Comparison of ENCODE assay signal across 8 cellular contexts in the genomic region with DNA sequence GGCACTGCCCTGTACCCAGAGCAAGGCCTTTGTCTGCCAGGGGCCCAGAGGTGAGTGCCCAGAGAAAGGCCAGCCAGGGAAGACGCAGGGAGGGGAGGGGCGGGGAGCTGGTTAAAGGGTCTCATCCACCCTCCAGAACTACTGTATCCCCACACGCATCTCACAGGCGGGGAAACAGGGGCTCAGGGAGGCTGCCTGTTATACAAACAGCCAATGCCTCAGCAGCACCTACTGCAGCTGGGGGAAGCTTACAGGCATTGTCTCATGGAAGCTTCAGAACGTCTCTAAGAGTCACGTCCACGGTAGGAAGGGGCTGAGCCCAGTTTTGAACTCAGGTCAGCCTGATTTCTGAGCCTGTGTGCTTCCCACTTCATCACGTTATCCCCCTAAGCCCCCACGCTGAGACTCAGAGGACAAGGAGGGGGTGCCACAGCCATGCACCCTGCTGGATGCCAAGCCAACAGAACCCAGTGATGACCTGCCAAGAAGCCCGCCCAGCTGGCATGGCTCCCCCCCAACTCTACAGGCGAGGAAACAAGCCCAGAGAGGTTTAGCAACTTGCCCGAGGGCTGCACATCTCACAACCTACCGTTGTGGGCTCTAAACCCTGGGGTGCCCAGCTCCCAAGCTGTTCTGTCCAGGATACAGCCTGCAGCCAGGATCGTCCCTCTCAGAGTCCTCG. TPM values are rescaled to one million over a fixed set of nuclear protein-coding genes. Genes with fewer than 3 reads are reported as not detected.
A peak's percentile ranks its signal among the peaks of the same experiment; 100 is the strongest.
DNase-seq lines count a peak whose midpoint lies in the region; TF ChIP-seq lines count a peak whose summit lies in the region.

No MANE protein-coding gene starts in this region.

- no peak overlapping the region for H3K9ac ChIP-seq in skeletal muscle satellite cell (ENCODE audit: low read depth, low read length)

- H3K9me3 Mint-ChIP-seq in HFFc6, result no peaks in the 10 kb centered on the region

- peak overlapping the region; percentile 37; the same call in 1 of the 2 replicates for H3K4me3 Mint-ChIP-seq in HFFc6

- 35 to 55% (median 49%) methylated on average over 9 to 15 of the region's 15 CpGs for WGBS in adrenal gland, 4 donors
- 80% methylated on average over 15 of the region's 15 CpGs for WGBS in hepatocyte (ENCODE audit: low lambda C conversion rate, missing lambda C conversion rate)

- H4K20me1 ChIP-seq in hepatocyte (ENCODE audit: insufficient read depth, poor library complexity, severe bottlenecking), result no peaks in the 10 kb centered on the region

- no peak overlapping the region for H3K27ac Mint-ChIP-seq in HFFc6

- H3K9me3 ChIP-seq in adrenal gland (replicated peaks in 1 of 3) (no peaks in the 10 kb centered on the region), hepatocyte (ENCODE audit: low read depth) (no peaks in the 10 kb centered on the region), skeletal muscle satellite cell (replicated peaks; ENCODE audit: low read length) (no peaks in the 10 kb centered on the region)

- no peaks in the 10 kb centered on the region for H3K79me2 ChIP-seq in hepatocyte

- no peaks in the 10 kb centered on the region for H3K27me3 ChIP-seq in adrenal gland
- no peaks in the 10 kb centered on the region for H3K27me3 ChIP-seq in hepatocyte
- peaks cover 19% of the 10 kb centered on the region for H3K27me3 ChIP-seq in skeletal muscle satellite cell (ENCODE audit: control insufficient read depth, insufficient read depth, low read length)

- H3K4me2 ChIP-seq in hepatocyte, result peak overlapping the region; percentile 54
- H3K4me2 ChIP-seq in skeletal muscle satellite cell (ENCODE audit: low read length), result peak overlapping the region; percentile 77

- no peaks in the 10 kb centered on the region for H3K36me3 Mint-ChIP-seq in HFFc6 (ENCODE audit: low read depth)

- H3K27me3 Mint-ChIP-seq in HFFc6 (ENCODE audit: insufficient read depth), result peaks cover 10% of the 10 kb centered on the region

- intact Hi-C loops in adrenal gland (cut with DNase I), result no loop called here

- H3K36me3 ChIP-seq in adrenal gland (replicated peaks in 1 of 2) (no peaks in the 10 kb centered on the region), hepatocyte (replicated peaks; ENCODE audit: insufficient read depth, low read depth) (no peaks in the 10 kb centered on the region), skeletal muscle satellite cell (ENCODE audit: insufficient read depth, low read length) (no peaks in the 10 kb centered on the region)

- TF ChIP-seq CTCF in HFFc6 (IDR thresholded peaks at IDR 0.05) (no peak), adrenal gland (IDR thresholded peaks at IDR 0.05) (no peak), hepatocyte (IDR thresholded peaks at IDR 0.05; ENCODE audit: poor library complexity) (no peak), GM13976 (IDR thresholded peaks at IDR 0.05; ENCODE audit: borderline replicate concordance, control extremely low read depth, extremely low read depth, insufficient read depth, missing control alignments) (no peak)

- H3K9me2 ChIP-seq in hepatocyte (replicated peaks; ENCODE audit: insufficient read depth), result no peaks in the 10 kb centered on the region

- H2AFZ ChIP-seq in hepatocyte, result no peak overlapping the region

- peaks cover 40% of the 10 kb centered on the region for H3K4me1 Mint-ChIP-seq in HFFc6 (ENCODE audit: low read depth)

- in situ Hi-C loops in GM13976 (cut with MboI; ENCODE audit: low sequenced_read_pairs, unreplicated experiment), result no loop called here

- peak overlapping the region; percentile 40 to 97 (median 93) for H3K27ac ChIP-seq in adrenal gland
- no peak overlapping the region for H3K27ac ChIP-seq in hepatocyte

- H3K4me1 ChIP-seq in adrenal gland (replicated peaks in 1 of 2) (peaks cover 70 to 89% of the 10 kb centered on the region in 2 donors), hepatocyte (ENCODE audit: insufficient read depth) (peaks cover 18% of the 10 kb centered on the region), skeletal muscle satellite cell (ENCODE audit: control insufficient read depth, insufficient read depth, low read length) (peaks cover 54% of the 10 kb centered on the region)

- TF ChIP-seq POLR2A in adrenal gland (IDR thresholded peaks at IDR 0.05), result no peak

- no peak for DNase-seq in HFFc6
- peak in 5 of 7 donors; percentile 44 to 75 (median 51) for DNase-seq in adrenal gland
- DNase-seq in hepatocyte (ENCODE audit: low spot score), result no peak
- no peak for DNase-seq in activated naive CD4-positive, alpha-beta T cell treated with Interleukin-2 at 50 U/mL for 16 hours
- no peak for DNase-seq in GM13976 (ENCODE audit: low spot score)
- no peak for DNase-seq in DMS53 treated with DMSO at 0.1 percent for 48 hours (lab: John Stamatoyannopoulos, UW; ENCODE audit: unreplicated experiment)
- DNase-seq in superior temporal gyrus (ENCODE audit: extremely low spot score), result no peak

- peak overlapping the region in 2 of 4 donors; percentile 35 to 57 for H3K4me3 ChIP-seq in adrenal gland
- H3K4me3 ChIP-seq in hepatocyte, result no peak overlapping the region
- H3K4me3 ChIP-seq in skeletal muscle satellite cell (ENCODE audit: low read length), result peak overlapping the region; percentile 64

RNA-seq across cellular contexts. Expression of a gene that starts 54.5 kb away (rescaled TPM):
- total RNA-seq in HFFc6 (2021; fragmentation: NEBNext Ultra II Directional; extraction: Animal tissue kit (Norgen Biotek cat#: 25700)), result 10 to 100 TPM; 21.1 to 25.1 (median 21.9) TPM
- total RNA-seq in adrenal gland, result 100 to 1,000 TPM in 4 of 8 donors, 10 to 100 TPM in 4; 72.5 to 133 (median 107) TPM
- polyA plus RNA-seq in adrenal gland, result 10 to 100 TPM; 24.4 to 51.6 (median 35.4) TPM
- 18.7 and 24.7 TPM in 2 replicates for total RNA-seq in hepatocyte
- 20.3 and 21.2 TPM in 2 replicates for polyA plus RNA-seq in hepatocyte
- 12.7 and 19.4 TPM in 2 replicates for total RNA-seq in skeletal muscle satellite cell (2012; rRNA removed)

Comparison
In these comparisons a context has a peak if more than half of its experiments do, and no peak if none do; other contexts are left out.
1. DNase-seq: peak in adrenal gland (5 of 7); none in HFFc6 (single experiment), hepatocyte (single experiment), activated naive CD4-positive, alpha-beta T cell treated with Interleukin-2 at 50 U/mL for 16 hours (single experiment), GM13976 (single experiment), DMS53 treated with DMSO at 0.1 percent for 48 hours (single experiment) and superior temporal gyrus (single experiment).